16 cellular contexts compared by ENCODE assay signal in the genomic region with DNA sequence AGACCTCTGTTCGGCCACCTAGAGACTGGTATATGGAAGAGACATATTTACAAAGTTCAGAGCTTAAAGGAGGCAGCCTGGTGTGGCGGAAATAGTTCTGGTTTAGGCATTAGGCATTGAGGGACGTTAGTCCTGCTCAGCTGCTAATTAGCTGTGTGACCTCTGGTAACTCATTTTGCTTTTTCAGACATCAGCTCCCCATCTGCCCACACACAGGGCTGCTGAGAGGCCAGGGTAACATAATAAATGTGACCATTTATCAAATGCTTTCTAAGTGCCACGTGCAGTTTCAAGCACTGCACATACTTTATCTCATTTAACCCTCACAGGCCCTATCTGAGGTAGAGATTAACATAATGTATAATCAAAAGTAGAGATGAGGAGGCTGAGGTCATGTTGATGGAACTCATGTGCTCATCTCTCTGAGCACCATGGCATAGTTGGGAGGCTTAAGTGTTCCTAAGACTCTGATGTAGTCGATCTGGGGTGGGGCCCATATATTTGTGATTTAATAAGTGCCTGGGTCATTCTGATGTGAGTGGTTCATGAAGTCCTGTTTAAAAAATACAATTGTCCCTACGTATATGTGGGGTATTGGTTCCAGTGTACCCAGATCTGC.
"Had no signal": no experiment of that assay in that cellular context is flagged by ENCODE, and none has a peak within 500 bp of the region (broad histone marks: within the 10 kb centered on the region; RNA-seq: fewer than 3 reads in every experiment).

No MANE protein-coding gene starts in this region.

- H3K27me3 Mint-ChIP-seq: dendritic cell treated with granulocyte-macrophage colony-stimulating factor and Interleukin-4, amounts not matched to agents 40 ng/mL and 50 ng/mL, for 4 days; effector memory CD8-positive, alpha-beta T cell had no signal

- DNase-seq: effector memory CD8-positive, alpha-beta T cell; esophagus squamous epithelium; foreskin keratinocyte; mammary epithelial cell; naive thymus-derived CD8-positive, alpha-beta T cell; ovary; sigmoid colon; small intestine; stimulated activated CD4-positive, alpha-beta T cell treated with anti-CD3 and anti-CD28 coated beads, Interleukin-12 subunit alpha, Interleukin-12 subunit beta, amount 100 ng/mL, for 4 hours; stimulated activated naive CD4-positive, alpha-beta T cell; stomach; substantia nigra had no signal

- H3K4me1 Mint-ChIP-seq: naive thymus-derived CD8-positive, alpha-beta T cell; neural crest cell had no signal

- H3K27ac Mint-ChIP-seq: dendritic cell treated with granulocyte-macrophage colony-stimulating factor and Interleukin-4, amounts not matched to agents 40 ng/mL and 50 ng/mL, for 4 days; effector memory CD8-positive, alpha-beta T cell; naive thymus-derived CD8-positive, alpha-beta T cell; type B pancreatic cell had no signal

- H3K36me3 Mint-ChIP-seq: naive thymus-derived CD8-positive, alpha-beta T cell; type B pancreatic cell had no signal

- ATAC-seq: effector memory CD8-positive, alpha-beta T cell; foreskin keratinocyte; left lobe of liver; naive thymus-derived CD8-positive, alpha-beta T cell had no signal

- H3K4me3 Mint-ChIP-seq: dendritic cell treated with granulocyte-macrophage colony-stimulating factor and Interleukin-4, amounts not matched to agents 40 ng/mL and 50 ng/mL, for 4 days; effector memory CD8-positive, alpha-beta T cell; naive thymus-derived CD8-positive, alpha-beta T cell; neural crest cell; type B pancreatic cell had no signal

- H3K9me3 Mint-ChIP-seq: effector memory CD8-positive, alpha-beta T cell; type B pancreatic cell had no signal
